Comparison of ENCODE assay signal across 1 cellular context in the genomic region with DNA sequence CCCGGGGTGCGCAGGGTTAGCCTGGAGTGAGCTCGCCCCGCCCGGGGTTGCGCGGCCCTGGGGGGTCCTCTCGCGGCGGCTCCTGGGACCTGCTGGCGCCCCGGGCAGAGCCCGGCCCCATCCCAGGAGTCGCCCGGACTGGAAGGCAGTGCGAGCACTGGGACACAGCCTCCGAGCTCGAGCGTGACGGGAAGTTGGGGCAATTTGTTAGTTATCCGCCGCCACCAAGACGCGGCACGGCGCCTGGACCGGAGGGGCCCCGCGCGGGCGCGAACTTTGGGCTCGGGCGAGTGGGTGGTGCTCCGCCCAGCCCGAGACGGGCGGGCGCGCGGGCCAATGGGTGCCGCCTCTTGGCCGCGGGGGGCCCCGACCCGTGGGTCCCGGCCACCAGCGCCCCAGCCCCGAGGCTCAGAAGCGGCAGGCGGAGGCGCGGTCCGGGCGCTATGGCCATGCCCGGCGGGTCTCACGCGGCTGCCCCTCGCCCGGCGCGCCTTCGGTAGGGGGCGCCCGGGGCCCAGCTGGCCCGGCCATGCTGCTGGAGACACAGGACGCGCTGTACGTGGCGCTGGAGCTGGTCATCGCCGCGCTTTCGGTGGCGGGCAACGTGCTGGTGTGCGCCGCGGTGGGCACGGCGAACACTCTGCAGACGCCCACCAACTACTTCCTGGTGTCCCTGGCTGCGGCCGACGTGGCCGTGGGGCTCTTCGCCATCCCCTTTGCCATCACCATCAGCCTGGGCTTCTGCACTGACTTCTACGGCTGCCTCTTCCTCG.
TF ChIP-seq lines count a peak whose summit lies in the region.

TSS of gene ADORA2B (plus strand) at position 411 of the 773 bp plus-strand sequence. CDS start at position 530, 119 bp downstream.

TF ChIP-seq in WTC11, 78 proteins besides CTCF, POLR2A, EP300 and RAD21 (continued from another document and continues in another):
- TF ChIP-seq, protein P1, sequence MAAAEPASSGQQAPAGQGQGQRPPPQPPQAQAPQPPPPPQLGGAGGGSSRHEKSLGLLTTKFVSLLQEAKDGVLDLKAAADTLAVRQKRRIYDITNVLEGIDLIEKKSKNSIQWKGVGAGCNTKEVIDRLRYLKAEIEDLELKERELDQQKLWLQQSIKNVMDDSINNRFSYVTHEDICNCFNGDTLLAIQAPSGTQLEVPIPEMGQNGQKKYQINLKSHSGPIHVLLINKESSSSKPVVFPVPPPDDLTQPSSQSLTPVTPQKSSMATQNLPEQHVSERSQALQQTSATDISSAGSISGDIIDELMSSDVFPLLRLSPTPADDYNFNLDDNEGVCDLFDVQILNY (CRISPR knock-in tag; IDR thresholded peaks at IDR 0.05), result peak; percentile 89
- peak; percentile 29; the same call in 1 of the 2 replicates for TF ChIP-seq ESRRA (CRISPR knock-in tag; IDR thresholded peaks at IDR 0.05; ENCODE audit: borderline replicate concordance)
- peak; percentile 96 for TF ChIP-seq ARID4B (CRISPR knock-in tag; IDR thresholded peaks at IDR 0.05; ENCODE audit: borderline replicate concordance)
- no peak for TF ChIP-seq ZNF219 (CRISPR knock-in tag; IDR thresholded peaks at IDR 0.05; ENCODE audit: borderline replicate concordance)
- no peak for TF ChIP-seq GRHL2 (CRISPR knock-in tag; IDR thresholded peaks at IDR 0.05; ENCODE audit: insufficient replicate concordance, severe bottlenecking)
- TF ChIP-seq FOXK1 (CRISPR knock-in tag; IDR thresholded peaks at IDR 0.05), result peak; percentile 77; the same call in 1 of the 2 replicates
- peak; percentile 75 for TF ChIP-seq FOXP4 (CRISPR knock-in tag; IDR thresholded peaks at IDR 0.05)
- no peak for TF ChIP-seq ZNF671 (CRISPR knock-in tag; IDR thresholded peaks at IDR 0.05)
- peak; percentile 77 for TF ChIP-seq ETV6 (CRISPR knock-in tag; IDR thresholded peaks at IDR 0.05)
- peak; percentile 69; the same call in 1 of the 2 replicates for TF ChIP-seq SMAD3 (CRISPR knock-in tag; IDR thresholded peaks at IDR 0.05; ENCODE audit: borderline replicate concordance)
- TF ChIP-seq ZNF423 (CRISPR knock-in tag; IDR thresholded peaks at IDR 0.05), result peak; percentile 51; the same call in 1 of the 2 replicates
- TF ChIP-seq SOX15 (CRISPR knock-in tag; IDR thresholded peaks at IDR 0.05), result no peak
- no peak for TF ChIP-seq GTF2I (CRISPR knock-in tag; conservative IDR thresholded peaks at IDR 0.05)
- no peak; the same call in 1 of the 2 replicates for TF ChIP-seq SMAD4 (CRISPR knock-in tag; IDR thresholded peaks at IDR 0.05)
- TF ChIP-seq RORB (CRISPR knock-in tag; IDR thresholded peaks at IDR 0.05), result no peak
- peak; percentile 61; the same call in 1 of the 2 replicates for TF ChIP-seq SP1 (CRISPR knock-in tag; conservative IDR thresholded peaks at IDR 0.05)
- TF ChIP-seq ZNF317 (CRISPR knock-in tag; IDR thresholded peaks at IDR 0.05; ENCODE audit: borderline replicate concordance, low read depth), result no peak
- TF ChIP-seq JUN (CRISPR knock-in tag; IDR thresholded peaks at IDR 0.05), result peak; percentile 34; the same call in 1 of the 2 replicates
- TF ChIP-seq TCF7 (CRISPR knock-in tag; IDR thresholded peaks at IDR 0.05; ENCODE audit: low read depth), result peak; percentile 88; the same call in 1 of the 2 replicates
- TF ChIP-seq, protein P2, sequence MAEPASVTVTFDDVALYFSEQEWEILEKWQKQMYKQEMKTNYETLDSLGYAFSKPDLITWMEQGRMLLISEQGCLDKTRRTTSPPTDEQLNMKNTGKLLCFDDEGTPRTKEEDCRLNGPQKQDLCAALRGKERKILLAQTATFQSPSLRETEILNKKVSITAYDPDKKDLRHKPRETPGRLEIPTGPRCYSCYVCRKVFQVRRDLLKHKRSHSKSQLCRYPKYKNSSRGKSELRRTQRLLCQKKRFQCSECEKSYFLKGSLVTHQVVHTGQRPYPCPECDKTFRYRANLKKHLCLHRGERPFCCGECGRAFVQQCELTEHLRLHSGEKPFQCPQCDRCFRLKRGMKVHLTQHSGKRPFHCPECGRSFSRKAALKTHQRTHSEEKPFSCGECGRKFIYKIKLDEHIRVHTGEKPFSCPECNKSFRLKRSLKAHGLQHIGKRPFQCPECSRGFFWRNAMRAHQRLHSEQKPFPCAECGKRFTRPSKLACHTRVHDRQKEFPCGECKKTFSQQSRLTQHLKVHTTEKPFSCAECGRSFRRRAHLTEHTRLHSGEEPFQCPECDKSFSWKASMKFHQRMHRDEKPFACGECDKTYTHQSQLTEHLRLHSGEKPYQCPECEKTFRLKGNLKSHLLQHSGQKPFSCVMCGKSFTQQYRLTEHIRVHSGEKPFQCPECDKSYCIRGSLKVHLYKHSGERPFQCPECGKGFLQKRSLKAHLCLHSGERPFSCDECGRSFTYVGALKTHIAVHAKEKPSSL (CRISPR knock-in tag; conservative IDR thresholded peaks at IDR 0.05), result no peak
- TF ChIP-seq NFYB (CRISPR knock-in tag; conservative IDR thresholded peaks at IDR 0.05; ENCODE audit: low read depth), result peak; percentile 10; the same call in 1 of the 2 replicates
- peak; percentile 77 for TF ChIP-seq PRDM15 (CRISPR knock-in tag; IDR thresholded peaks at IDR 0.05)
- 0 out of 2 replicates have a peak, but pooled peaks have one; percentile 45 for TF ChIP-seq RELA (CRISPR knock-in tag; IDR thresholded peaks at IDR 0.05; ENCODE audit: borderline replicate concordance)
- TF ChIP-seq MYBL2 (CRISPR knock-in tag; IDR thresholded peaks at IDR 0.05), result peak; percentile 90
- TF ChIP-seq, protein P3, sequence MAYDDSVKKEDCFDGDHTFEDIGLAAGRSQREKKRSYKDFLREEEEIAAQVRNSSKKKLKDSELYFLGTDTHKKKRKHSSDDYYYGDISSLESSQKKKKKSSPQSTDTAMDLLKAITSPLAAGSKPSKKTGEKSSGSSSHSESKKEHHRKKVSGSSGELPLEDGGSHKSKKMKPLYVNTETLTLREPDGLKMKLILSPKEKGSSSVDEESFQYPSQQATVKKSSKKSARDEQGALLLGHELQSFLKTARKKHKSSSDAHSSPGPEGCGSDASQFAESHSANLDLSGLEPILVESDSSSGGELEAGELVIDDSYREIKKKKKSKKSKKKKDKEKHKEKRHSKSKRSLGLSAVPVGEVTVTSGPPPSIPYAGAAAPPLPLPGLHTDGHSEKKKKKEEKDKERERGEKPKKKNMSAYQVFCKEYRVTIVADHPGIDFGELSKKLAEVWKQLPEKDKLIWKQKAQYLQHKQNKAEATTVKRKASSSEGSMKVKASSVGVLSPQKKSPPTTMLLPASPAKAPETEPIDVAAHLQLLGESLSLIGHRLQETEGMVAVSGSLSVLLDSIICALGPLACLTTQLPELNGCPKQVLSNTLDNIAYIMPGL (CRISPR knock-in tag; IDR thresholded peaks at IDR 0.05), result peak; percentile 94; the same call in 1 of the 2 replicates
- TF ChIP-seq IRF2 (CRISPR knock-in tag; IDR thresholded peaks at IDR 0.05; ENCODE audit: borderline replicate concordance, low read depth), result no peak
- no peak; the same call in 1 of the 2 replicates for TF ChIP-seq ZNF232 (CRISPR knock-in tag; IDR thresholded peaks at IDR 0.05)
- peak; percentile 89 for TF ChIP-seq KAT7 (CRISPR knock-in tag; IDR thresholded peaks at IDR 0.05; ENCODE audit: borderline replicate concordance)
- no peak for TF ChIP-seq ZNF416 (CRISPR knock-in tag; IDR thresholded peaks at IDR 0.05)
- TF ChIP-seq CBFB (CRISPR knock-in tag; IDR thresholded peaks at IDR 0.05; ENCODE audit: low read depth), result peak; percentile 24; the same call in 1 of the 2 replicates
- TF ChIP-seq NR2C2 (CRISPR knock-in tag; IDR thresholded peaks at IDR 0.05), result 0 out of 2 replicates have a peak, but pooled peaks have one; percentile 47
- TF ChIP-seq, protein P4, sequence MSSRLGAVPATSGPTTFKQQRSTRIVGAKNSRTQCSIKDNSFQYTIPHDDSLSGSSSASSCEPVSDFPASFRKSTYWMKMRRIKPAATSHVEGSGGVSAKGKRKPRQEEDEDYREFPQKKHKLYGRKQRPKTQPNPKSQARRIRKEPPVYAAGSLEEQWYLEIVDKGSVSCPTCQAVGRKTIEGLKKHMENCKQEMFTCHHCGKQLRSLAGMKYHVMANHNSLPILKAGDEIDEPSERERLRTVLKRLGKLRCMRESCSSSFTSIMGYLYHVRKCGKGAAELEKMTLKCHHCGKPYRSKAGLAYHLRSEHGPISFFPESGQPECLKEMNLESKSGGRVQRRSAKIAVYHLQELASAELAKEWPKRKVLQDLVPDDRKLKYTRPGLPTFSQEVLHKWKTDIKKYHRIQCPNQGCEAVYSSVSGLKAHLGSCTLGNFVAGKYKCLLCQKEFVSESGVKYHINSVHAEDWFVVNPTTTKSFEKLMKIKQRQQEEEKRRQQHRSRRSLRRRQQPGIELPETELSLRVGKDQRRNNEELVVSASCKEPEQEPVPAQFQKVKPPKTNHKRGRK (CRISPR knock-in tag; IDR thresholded peaks at IDR 0.05; ENCODE audit: borderline replicate concordance), result no peak
- TF ChIP-seq, protein P5, sequence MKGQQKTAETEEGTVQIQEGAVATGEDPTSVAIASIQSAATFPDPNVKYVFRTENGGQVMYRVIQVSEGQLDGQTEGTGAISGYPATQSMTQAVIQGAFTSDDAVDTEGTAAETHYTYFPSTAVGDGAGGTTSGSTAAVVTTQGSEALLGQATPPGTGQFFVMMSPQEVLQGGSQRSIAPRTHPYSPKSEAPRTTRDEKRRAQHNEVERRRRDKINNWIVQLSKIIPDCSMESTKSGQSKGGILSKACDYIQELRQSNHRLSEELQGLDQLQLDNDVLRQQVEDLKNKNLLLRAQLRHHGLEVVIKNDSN (CRISPR knock-in tag; IDR thresholded peaks at IDR 0.05), result peak; percentile 53; the same call in 1 of the 2 replicates
